8 cellular contexts compared by ENCODE assay signal in the genomic region with DNA sequence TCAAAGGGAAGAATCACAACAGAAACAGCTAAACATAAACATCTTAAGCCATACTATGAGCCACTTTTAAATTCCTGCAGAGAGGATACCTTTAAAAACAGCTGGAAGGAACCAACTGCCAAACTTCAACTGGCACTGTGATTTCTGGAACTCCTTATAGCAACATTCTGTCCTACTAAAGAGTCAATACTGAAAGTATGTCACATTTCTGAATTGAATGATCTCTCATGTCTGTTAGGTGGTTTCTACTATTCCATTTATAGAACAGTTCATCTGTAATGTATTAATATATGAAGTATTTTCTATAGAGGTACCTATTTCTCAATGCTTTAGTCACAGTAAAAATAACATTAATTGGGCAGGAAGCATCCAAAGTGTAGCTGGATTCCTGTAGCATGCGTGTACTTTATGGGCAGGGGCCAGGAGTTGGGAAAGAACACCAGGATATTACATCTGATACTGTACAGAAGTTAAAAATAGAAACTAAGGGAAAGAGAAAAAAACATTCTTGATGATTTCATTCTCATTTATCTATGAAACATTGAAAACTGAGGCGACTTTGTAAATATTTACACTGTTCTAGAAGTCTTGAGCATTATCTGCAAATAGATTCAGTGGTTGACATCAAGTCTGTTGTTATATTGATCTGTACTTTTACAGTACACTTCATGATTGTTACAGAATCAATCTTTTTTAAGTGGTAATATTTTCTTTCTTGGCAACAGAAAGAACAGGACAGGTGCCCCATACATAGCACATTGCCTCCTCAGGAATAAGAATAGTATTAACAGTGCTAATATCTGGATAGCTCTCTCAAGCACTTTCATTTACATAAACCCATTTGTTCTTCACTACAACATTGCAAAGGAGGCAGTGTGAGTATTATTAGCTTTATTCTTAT. TPM values are rescaled to one million over a fixed set of nuclear protein-coding genes. Genes with fewer than 3 reads are reported as not detected.
DNase-seq lines count a peak whose midpoint lies in the region; ATAC-seq, FAIRE-seq and TF ChIP-seq lines count a peak whose summit lies in the region.

No MANE protein-coding gene starts in this region.

- peak; percentile 75 for DNase-seq in Calu3
- DNase-seq in HT1080 (ENCODE audit: low read depth) = peak; percentile 93
- peak; percentile 94 for DNase-seq in endothelial cell of umbilical vein (ENCODE audit: low read depth, low spot score)
- DNase-seq in small intestine = no peak
- no peak for DNase-seq in stimulated activated naive B cell treated with anti-CD40 and anti-IgM and Interleukin-4, amounts not matched to agents 10 μg/mL and 1 μg/mL and 100 μg/mL, for 72 hours
- no peak for DNase-seq in D721Med (ENCODE audit: insufficient read length, low spot score)

- H3K27me3 Mint-ChIP-seq in Calu3 (ENCODE audit: unreplicated experiment) = no peaks in the 10 kb centered on the region
- H3K27me3 Mint-ChIP-seq in stimulated activated naive B cell treated with anti-CD40 and anti-IgM and Interleukin-4, amounts not matched to agents 10 μg/mL and 1 μg/mL and 100 μg/mL, for 72 hours = peaks cover 0 to 4% of the 10 kb centered on the region in 2 donors

- peak; percentile 89 for FAIRE-seq in endothelial cell of umbilical vein (lab: Jason Lieb, UNC)
- no peak for FAIRE-seq in small intestine (lab: Jason Lieb, UNC)
- no peak for FAIRE-seq in D721Med (lab: Jason Lieb, UNC)

- H4K20me1 ChIP-seq in endothelial cell of umbilical vein (replicated peaks; ENCODE audit: control insufficient read depth, extremely low read depth, insufficient read depth, low read length) = no peaks in the 10 kb centered on the region

- H2AFZ ChIP-seq in endothelial cell of umbilical vein (ENCODE audit: low read depth, low read length) = no peak overlapping the region

- peak overlapping the region; percentile 90 for H3K4me2 ChIP-seq in endothelial cell of umbilical vein (ENCODE audit: insufficient read depth, low read length)

- peak overlapping the region; percentile 99 for H3K27ac ChIP-seq in endothelial cell of umbilical vein (ENCODE audit: insufficient read depth, low read depth, low read length)
- peak overlapping the region; percentile 51 for H3K27ac ChIP-seq in rectal smooth muscle tissue (ENCODE audit: low read depth, low read length)
- no peak overlapping the region for H3K27ac ChIP-seq in small intestine (ENCODE audit: low read depth in 1 of 2, low read length in 1 of 2)

- no peaks in the 10 kb centered on the region for H3K79me2 ChIP-seq in endothelial cell of umbilical vein (ENCODE audit: control insufficient read depth, insufficient read depth, low read length)

- H3K4me1 ChIP-seq in endothelial cell of umbilical vein (ENCODE audit: control insufficient read depth, extremely low read depth, insufficient read depth, low read length) (peaks cover 24% of the 10 kb centered on the region), rectal smooth muscle tissue (ENCODE audit: control insufficient read depth, insufficient read depth, low read length) (peaks cover 4% of the 10 kb centered on the region), small intestine (ENCODE audit: control insufficient read depth in 2 of 2, insufficient read depth in 1 of 2, low read depth in 1 of 2, low read length in 1 of 2) (no peaks in the 10 kb centered on the region)

- H3K27me3 ChIP-seq in endothelial cell of umbilical vein (ENCODE audit: control insufficient read depth in 2 of 2, insufficient read depth in 2 of 2, low read length in 2 of 2) (no peaks in the 10 kb centered on the region), rectal smooth muscle tissue (ENCODE audit: control insufficient read depth, insufficient read depth, low read length) (no peaks in the 10 kb centered on the region), small intestine (ENCODE audit: control insufficient read depth in 2 of 2, insufficient read depth in 2 of 2, low read length in 2 of 2) (no peaks in the 10 kb centered on the region)

- ATAC-seq in GM21619 (IDR thresholded peaks at IDR 0.05; ENCODE audit: unreplicated experiment) = peak; percentile 87
- no peak for ATAC-seq in stimulated activated naive B cell treated with anti-CD40 and anti-IgM and Interleukin-4, amounts not matched to agents 10 μg/mL and 1 μg/mL and 100 μg/mL, for 72 hours (replicated peaks)

- no peaks in the 10 kb centered on the region for H3K9me3 Mint-ChIP-seq in Calu3 (ENCODE audit: low read depth, unreplicated experiment)
- H3K9me3 Mint-ChIP-seq in stimulated activated naive B cell treated with anti-CD40 and anti-IgM and Interleukin-4, amounts not matched to agents 10 μg/mL and 1 μg/mL and 100 μg/mL, for 72 hours = no peaks in the 10 kb centered on the region

- dilution Hi-C loops in endothelial cell of umbilical vein (cut with MboI; ENCODE audit: extremely low pct_ligation_motif_present, low sequenced_read_pairs) = no loop called here

- intact Hi-C loops in Calu3 (cut with micrococcal nuclease; ENCODE audit: unreplicated experiment) (no loop called here), endothelial cell of umbilical vein (cut with micrococcal nuclease) (loop anchor here (1.0 to 5.0 kb wide), 6 partner anchors 67 to 725 kb away; no protein-coding TSS in a partner anchor)

- H3K27ac Mint-ChIP-seq in Calu3 (ENCODE audit: unreplicated experiment) = peak overlapping the region; percentile 84
- no peak overlapping the region for H3K27ac Mint-ChIP-seq in stimulated activated naive B cell treated with anti-CD40 and anti-IgM and Interleukin-4, amounts not matched to agents 10 μg/mL and 1 μg/mL and 100 μg/mL, for 72 hours

- H3K4me1 Mint-ChIP-seq in Calu3 (ENCODE audit: low read depth, unreplicated experiment) = peaks cover 37% of the 10 kb centered on the region
- peaks cover 4 to 6% of the 10 kb centered on the region in 2 donors for H3K4me1 Mint-ChIP-seq in stimulated activated naive B cell treated with anti-CD40 and anti-IgM and Interleukin-4, amounts not matched to agents 10 μg/mL and 1 μg/mL and 100 μg/mL, for 72 hours

- BruUV-seq in Calu3 (replicated peaks; lab: Mats Ljungman, UMichigan) (no TSS peak), endothelial cell of umbilical vein (replicated peaks; lab: Mats Ljungman, UMichigan) (TSS peak; percentile 96)

- TF ChIP-seq POLR2A in endothelial cell of umbilical vein (IDR thresholded peaks at IDR 0.05; ENCODE audit: low read depth, low read length) = no peak

- peaks cover 11% of the 10 kb centered on the region for H3K36me3 Mint-ChIP-seq in Calu3 (ENCODE audit: insufficient read depth, unreplicated experiment)
- H3K36me3 Mint-ChIP-seq in stimulated activated naive B cell treated with anti-CD40 and anti-IgM and Interleukin-4, amounts not matched to agents 10 μg/mL and 1 μg/mL and 100 μg/mL, for 72 hours = no peaks in the 10 kb centered on the region

- TF ChIP-seq CTCF in Calu3 (IDR thresholded peaks at IDR 0.05; ENCODE audit: unreplicated experiment) (no peak), endothelial cell of umbilical vein (IDR thresholded peaks at IDR 0.05; ENCODE audit: extremely low read depth in 1 of 2, insufficient read depth in 1 of 2, low read depth in 1 of 2, low read length in 2 of 2) (no peak), D721Med (IDR thresholded peaks at IDR 0.05; ENCODE audit: insufficient read depth, missing control alignments) (no peak)

- H3K4me3 ChIP-seq in endothelial cell of umbilical vein (replicated peaks in 1 of 3; ENCODE audit: insufficient read depth in 1 of 3, low read depth in 1 of 3, low read length in 3 of 3) (peak overlapping the region in 1 of 3 experiments; percentile 55), rectal smooth muscle tissue (ENCODE audit: low read length) (no peak overlapping the region), small intestine (ENCODE audit: low read depth in 1 of 2, low read length in 2 of 2) (no peak overlapping the region)

- no peaks in the 10 kb centered on the region for H3K9me1 ChIP-seq in endothelial cell of umbilical vein (replicated peaks; ENCODE audit: control insufficient read depth, extremely low read depth, insufficient read depth, low read length)

- CTCF ChIA-PET in Calu3 (lab: Charles Lee) (interaction anchor here (0.9 to 1.6 kb wide), 4 partner anchors 11 to 731 kb away, joined by 3 to 6 read pairs (median 4); no protein-coding TSS in a partner anchor), endothelial cell of umbilical vein (lab: Charles Lee) (interaction anchor here (0.7 to 1.5 kb wide), 9 partner anchors 10 to 136 kb away, joined by 3 to 11 read pairs (median 3); no protein-coding TSS in a partner anchor)

- H3K9me3 ChIP-seq in endothelial cell of umbilical vein (replicated peaks; ENCODE audit: control insufficient read depth, insufficient read depth, low read length) = no peaks in the 10 kb centered on the region
- H3K9me3 ChIP-seq in small intestine (ENCODE audit: control insufficient read depth, low read depth) = no peaks in the 10 kb centered on the region

- POLR2A ChIA-PET in endothelial cell of umbilical vein (lab: Charles Lee) = interaction anchor here (1.6 kb wide), 1 partner anchor 68 kb away, joined by 5 read pairs; no protein-coding TSS in a partner anchor

- H3K36me3 ChIP-seq in endothelial cell of umbilical vein (ENCODE audit: control insufficient read depth in 2 of 2, extremely low read depth in 1 of 2, insufficient read depth in 2 of 2, low read length in 2 of 2) = no peaks in the 10 kb centered on the region
- no peaks in the 10 kb centered on the region for H3K36me3 ChIP-seq in rectal smooth muscle tissue (ENCODE audit: control insufficient read depth, insufficient read depth, low read length)
- H3K36me3 ChIP-seq in small intestine (ENCODE audit: control insufficient read depth in 2 of 2, insufficient read depth in 2 of 2, low read length in 2 of 2) = no peaks in the 10 kb centered on the region

- no peak overlapping the region for H3K4me3 Mint-ChIP-seq in Calu3 (ENCODE audit: low read depth, unreplicated experiment)
- H3K4me3 Mint-ChIP-seq in stimulated activated naive B cell treated with anti-CD40 and anti-IgM and Interleukin-4, amounts not matched to agents 10 μg/mL and 1 μg/mL and 100 μg/mL, for 72 hours = no peak overlapping the region

- WGBS in small intestine, 3 donors = 35 to 43% (median 37%) methylated on average over 2 of the region's 2 CpGs

- H3K9ac ChIP-seq in endothelial cell of umbilical vein (replicated peaks; ENCODE audit: extremely low read depth, insufficient read depth, low read length) = peak overlapping the region; percentile 94
- no peak overlapping the region for H3K9ac ChIP-seq in rectal smooth muscle tissue (ENCODE audit: low read length)

RNA-seq across cellular contexts. Expression of gene ZNF281, which starts 6.1 kb away (rescaled TPM):
- total RNA-seq in Calu3 (2022) (25.8 and 26.5 TPM in 2 replicates), endothelial cell of umbilical vein (22.3 and 23.2 TPM in 2 replicates)
- 13.1 and 17.7 TPM in 2 replicates for total RNA-seq in HT1080 (2014; rRNA removed; shearing (Covaris generic))
- 11.4 and 14.5 TPM in 2 replicates for polyA plus RNA-seq in HT1080 (2015; cell fraction: cytosol; rRNA removed)
- 28.7 and 29.6 TPM in 2 replicates for polyA plus RNA-seq in HT1080 (2015; cell fraction: nucleus; rRNA removed)
- polyA plus RNA-seq in endothelial cell of umbilical vein (3.8 and 5.2 TPM in 2 replicates), small intestine (1 to 10 TPM; 1.6 to 3.6 (median 3.1) TPM)
- 4.5 and 4.7 TPM in 2 replicates for polyA plus RNA-seq in endothelial cell of umbilical vein (2011; cell fraction: cytosol; rRNA removed)
- 9.0 and 10.6 TPM in 2 replicates for polyA plus RNA-seq in endothelial cell of umbilical vein (2011; cell fraction: nucleus; rRNA removed)
- 9.9 and 11.0 TPM in 2 replicates for polyA plus RNA-seq in endothelial cell of umbilical vein (2012)
- 13.4 and 14.6 TPM in 2 replicates for polyA minus RNA-seq in endothelial cell of umbilical vein
- polyA minus RNA-seq in endothelial cell of umbilical vein (2011; cell fraction: cytosol; rRNA and poly(A)+ RNA removed) = 9.5 TPM
- 16.6 and 22.8 TPM in 2 replicates for polyA minus RNA-seq in endothelial cell of umbilical vein (2011; cell fraction: nucleus; rRNA and poly(A)+ RNA removed)

Comparison
In these comparisons a context has a peak if more than half of its experiments do, and no peak if none do; other contexts are left out.
1. DNase-seq: peak in Calu3 (single experiment), HT1080 (single experiment) and endothelial cell of umbilical vein (single experiment); none in small intestine (single experiment), stimulated activated naive B cell treated with anti-CD40 and anti-IgM and Interleukin-4, amounts not matched to agents 10 μg/mL and 1 μg/mL and 100 μg/mL, for 72 hours (single experiment) and D721Med (single experiment).
2. H3K27ac ChIP-seq: peak in endothelial cell of umbilical vein (single experiment) and rectal smooth muscle tissue (single experiment); none in small intestine (0 of 2).